ENCODE assay signal across 25 cellular contexts in genomic region chr13:46531953-46532352, GRCh38. TPM values are rescaled to one million over a fixed set of nuclear protein-coding genes. Genes with fewer than 3 reads are reported as not detected.
DNase-seq lines count a peak whose midpoint lies in the region; ATAC-seq, FAIRE-seq and TF ChIP-seq lines count a peak whose summit lies in the region.
"Had no signal": no experiment of that assay in that cellular context is flagged by ENCODE, and none has a peak within 500 bp of the region (broad histone marks: within the 10 kb centered on the region; RNA-seq: fewer than 3 reads in every experiment).

No MANE protein-coding gene starts in this region.

- no peak for TF ChIP-seq RAD21 in K562 (CRISPR knock-in tag; conservative IDR thresholded peaks at IDR 0.05 in 1 of 2, IDR thresholded peaks at IDR 0.05 in 1 of 2)

- no peaks in the 10 kb centered on the region for H3K23me2 ChIP-seq in H9 (ENCODE audit: insufficient read length, low read depth, low read length, poor library complexity, severe bottlenecking)

- H2BK12ac ChIP-seq in H9 (ENCODE audit: insufficient read length, low read depth, low read length): no peak overlapping the region

- TF ChIP-seq POLR2A in GM12891 (IDR thresholded peaks at IDR 0.05; ENCODE audit: low read depth, low read length): no peak
- TF ChIP-seq POLR2A in K562 (conservative IDR thresholded peaks at IDR 0.05): no peak

- H3K36me3 ChIP-seq in A673 (ENCODE audit: insufficient read depth, low read length, poor library complexity, severe bottlenecking) (no peaks in the 10 kb centered on the region), K562 (ENCODE audit: control insufficient read depth, insufficient read depth, low read length) (no peaks in the 10 kb centered on the region)
- H3K36me3 ChIP-seq: BE2C, breast epithelium, gastrocnemius medialis had no signal

- H3K4me1 ChIP-seq in A673 (ENCODE audit: insufficient read depth, low read length, poor library complexity, severe bottlenecking) (peaks cover 32% of the 10 kb centered on the region), K562 (replicated peaks in 1 of 2; ENCODE audit: control insufficient read depth in 2 of 2, insufficient read depth in 2 of 2, low read length in 2 of 2) (peaks cover 0 to 2% of the 10 kb centered on the region in 2 experiments; a peak in 3 of 5 replicates), H9 (ENCODE audit: insufficient read depth, low read length) (no peaks in the 10 kb centered on the region)
- H3K4me1 ChIP-seq: breast epithelium, psoas muscle, testis had no signal

- no peak overlapping the region for H2BK20ac ChIP-seq in H9 (ENCODE audit: low read depth, low read length, poor library complexity, severe bottlenecking)

- BruUV-seq in A673 (replicated peaks; lab: Mats Ljungman, UMichigan): no TSS peak
- BruUV-seq in K562 (replicated peaks; lab: Mats Ljungman, UMichigan): no TSS peak

- H3K4me2 ChIP-seq in K562 (ENCODE audit: insufficient read depth, low read length) (no peak overlapping the region), H9 (ENCODE audit: insufficient read depth, insufficient read length, low read length) (no peak overlapping the region)

- H2BK15ac ChIP-seq in H9 (ENCODE audit: low read depth, low read length): no peak overlapping the region

- H3K9me3 ChIP-seq in A673 (ENCODE audit: low read depth, low read length, poor library complexity, severe bottlenecking) (no peaks in the 10 kb centered on the region), K562 (replicated peaks; ENCODE audit: control insufficient read depth, insufficient read depth, low read depth, low read length) (no peaks in the 10 kb centered on the region), H9 (ENCODE audit: control insufficient read depth, low read depth, low read length) (no peaks in the 10 kb centered on the region)
- H3K9me3 ChIP-seq: BE2C, breast epithelium, gastrocnemius medialis, psoas muscle, testis had no signal

- H4K8ac ChIP-seq in H9 (replicated peaks; ENCODE audit: insufficient read length, low read depth, low read length): no peak overlapping the region

- H3K27me3 Mint-ChIP-seq in H9 (ENCODE audit: low read depth): no peaks in the 10 kb centered on the region; the same call in 1 of the 2 replicates
- peaks cover 2% of the 10 kb centered on the region for H3K27me3 Mint-ChIP-seq in activated CD4-positive, alpha-beta memory T cell treated with anti-CD3 and anti-CD28 coated beads for 36 hours

- H3K4me3 Mint-ChIP-seq in H9: no peak overlapping the region
- H3K4me3 Mint-ChIP-seq in activated CD4-positive, alpha-beta memory T cell treated with anti-CD3 and anti-CD28 coated beads for 36 hours: no peak overlapping the region
- H3K4me3 Mint-ChIP-seq: activated naive CD8-positive, alpha-beta T cell treated with anti-CD3 and anti-CD28 coated beads, Interleukin-2, amount 10 ng/mL, durations not matched to agents 7 days and 5 days; activated T-cell treated with anti-CD3 and anti-CD28 coated beads, Interleukin-2, amount 50 U/mL, for 72 hours; natural killer cell had no signal

- H3K23ac ChIP-seq in H9 (ENCODE audit: insufficient read length, low read depth, low read length): no peak overlapping the region

- POLR2A ChIA-PET in A673 (lab: Charles Lee; ENCODE audit: low non-redundant PET) (no interaction called here), K562 (lab: Yijun Ruan, JAX) (interaction anchor here (0.6 kb wide), 1 partner anchor 481 kb away, joined by 4 read pairs; no protein-coding TSS in a partner anchor)
- POLR2A ChIA-PET in activated CD4-positive, alpha-beta memory T cell treated with anti-CD3 and anti-CD28 coated beads for 36 hours (lab: Charles Lee): no interaction called here

- DNase-seq in A673 (ENCODE audit: low spot score) (no peak), GM12891 (ENCODE audit: insufficient read length, low spot score) (no peak), K562 (ENCODE audit: extremely low read depth in 1 of 4, low spot score in 3 of 4) (peak in 2 of 4 experiments; percentile 1 to 7), occipital lobe (lab: John Stamatoyannopoulos, UW) (no peak), LoVo (ENCODE audit: low spot score) (no peak), H9 (no peak)
- no peak for DNase-seq in activated CD4-positive, alpha-beta memory T cell treated with anti-CD3 and anti-CD28 coated beads for 36 hours
- DNase-seq: activated CD4-positive, alpha-beta T cell treated with anti-CD3 and anti-CD28 coated beads, Interleukin-2, amount 50 U/mL, for 4 hours; activated naive CD8-positive, alpha-beta T cell treated with anti-CD3 and anti-CD28 coated beads, Interleukin-2, amount 10 ng/mL, durations not matched to agents 7 days and 5 days; activated T-cell treated with anti-CD3 and anti-CD28 coated beads, Interleukin-2, amount 50 U/mL, for 72 hours; BE2C; gastrocnemius medialis; GF-D8; H7; mesendoderm; natural killer cell; NCI-H1694 treated with DMSO at 0.1 percent for 48 hours; NCI-H446 treated with DMSO at 0.1 percent for 48 hours; psoas muscle; stimulated activated CD8-positive, alpha-beta memory T cell treated with anti-CD3 and anti-CD28 coated beads, Interleukin-4, amount 100 ng/mL, for 48 hours; testis had no signal

- no peaks in the 10 kb centered on the region for H3K79me2 ChIP-seq in K562 (ENCODE audit: control insufficient read depth, insufficient read depth, low read length)
- no peaks in the 10 kb centered on the region for H3K79me2 ChIP-seq in H9 (ENCODE audit: insufficient read depth, low read length)

- WGBS in K562 (ENCODE audit: insufficient coverage, low coverage, missing lambda C conversion rate): 0% methylated on average over 2 of the region's 3 CpGs
- no CpG with 5 or more reads among the region's 3 CpGs for WGBS in H9 (ENCODE audit: extremely low coverage, insufficient read length, low lambda C conversion rate)

- in situ Hi-C loops in K562 (cut with MboI): no loop called here

- no peaks in the 10 kb centered on the region for H3K79me1 ChIP-seq in H9 (ENCODE audit: insufficient read depth, low read depth, low read length, poor library complexity, severe bottlenecking)

- no peak overlapping the region for H4K91ac ChIP-seq in H9 (ENCODE audit: insufficient read length, low read depth, low read length)

- CTCF ChIA-PET in A673 (lab: Charles Lee): no interaction called here
- CTCF ChIA-PET in K562 (lab: Yijun Ruan, JAX; ENCODE audit: low intra/inter-chr PET ratio): interaction anchor here (0.6 kb wide), 1 partner anchor 177 kb away, joined by 3 read pairs; no protein-coding TSS in a partner anchor
- CTCF ChIA-PET in activated CD4-positive, alpha-beta memory T cell treated with anti-CD3 and anti-CD28 coated beads for 36 hours (lab: Charles Lee): interaction anchor here (3.4 kb wide), 1 partner anchor 20 kb away, joined by 21 read pairs; no protein-coding TSS in a partner anchor

- TF ChIP-seq EP300 in K562 (IDR thresholded peaks at IDR 0.05; ENCODE audit: low read length): no peak

- peak overlapping the region; percentile 60; the same call in 1 of the 2 replicates for H2AFZ ChIP-seq in K562 (ENCODE audit: low read depth, low read length)
- no peak overlapping the region for H2AFZ ChIP-seq in H9 (ENCODE audit: low read length)

- intact Hi-C loops in A673 (cut with micrococcal nuclease; ENCODE audit: unreplicated experiment) (no loop called here), K562 (cut with micrococcal nuclease) (no loop called here)
- intact Hi-C loops in activated CD4-positive, alpha-beta memory T cell treated with anti-CD3 and anti-CD28 coated beads for 36 hours (cut with micrococcal nuclease): no loop called here

- peak; percentile 44 for ATAC-seq in HG03135 (IDR thresholded peaks at IDR 0.05; ENCODE audit: unreplicated experiment)
- no peak for ATAC-seq in K562
- ATAC-seq: gastrocnemius medialis, natural killer cell, psoas muscle had no signal

- H3K9me3 Mint-ChIP-seq in H9: no peaks in the 10 kb centered on the region
- no peaks in the 10 kb centered on the region for H3K9me3 Mint-ChIP-seq in activated CD4-positive, alpha-beta memory T cell treated with anti-CD3 and anti-CD28 coated beads for 36 hours
- H3K9me3 Mint-ChIP-seq: activated naive CD8-positive, alpha-beta T cell treated with anti-CD3 and anti-CD28 coated beads, Interleukin-2, amount 10 ng/mL, durations not matched to agents 7 days and 5 days; activated T-cell treated with anti-CD3 and anti-CD28 coated beads, Interleukin-2, amount 50 U/mL, for 72 hours; natural killer cell had no signal

- no peaks in the 10 kb centered on the region for H3K9me1 ChIP-seq in K562 (ENCODE audit: control insufficient read depth, insufficient read depth, low read length)

- H2AK5ac ChIP-seq in H9 (ENCODE audit: insufficient read length, low read length): no peak overlapping the region

- H4K20me1 ChIP-seq in K562 (replicated peaks; ENCODE audit: control insufficient read depth, insufficient read depth, low read length): no peaks in the 10 kb centered on the region
- no peaks in the 10 kb centered on the region for H4K20me1 ChIP-seq in H9 (ENCODE audit: control insufficient read depth, insufficient read depth, insufficient read length)

- H4K5ac ChIP-seq in H9 (ENCODE audit: insufficient read length, low read depth, low read length): no peak overlapping the region

- TF ChIP-seq CTCF in A673 (conservative IDR thresholded peaks at IDR 0.05; ENCODE audit: low read depth, low read length): no peak
- TF ChIP-seq CTCF in K562 (IDR thresholded peaks at IDR 0.05 in 2 of 3, conservative IDR thresholded peaks at IDR 0.05 in 1 of 3; ENCODE audit: insufficient read depth in 2 of 3, low read depth in 1 of 3, low read length in 3 of 3): no peak
- TF ChIP-seq CTCF in H9 (conservative IDR thresholded peaks at IDR 0.05): no peak

- no peak overlapping the region for H3K56ac ChIP-seq in H9 (ENCODE audit: insufficient read length, low read depth, low read length)

- H3K4ac ChIP-seq in H9 (ENCODE audit: low read depth, low read length): no peak overlapping the region

- no peak overlapping the region for H3K4me3 ChIP-seq in A673 (ENCODE audit: low read depth, low read length, poor library complexity, severe bottlenecking)
- no peak overlapping the region for H3K4me3 ChIP-seq in K562
- H3K4me3 ChIP-seq: breast epithelium, gastrocnemius medialis, psoas muscle, testis had no signal

- H3K27ac ChIP-seq in A673 (ENCODE audit: low read depth, low read length, poor library complexity, severe bottlenecking) (peak overlapping the region; percentile 64), K562 (ENCODE audit: extremely low read depth, low read depth, low read length) (no peak overlapping the region), H9 (ENCODE audit: insufficient read length, low read depth, low read length) (no peak overlapping the region)
- H3K27ac ChIP-seq: breast epithelium, epithelial cell of prostate, gastrocnemius medialis, psoas muscle, testis had no signal

- no peaks in the 10 kb centered on the region for H3K27me3 ChIP-seq in A673 (replicated peaks; ENCODE audit: insufficient read depth, low read depth, low read length, poor library complexity)
- peaks cover 0 to 4% of the 10 kb centered on the region in 2 experiments; a peak in 1 of 5 replicates for H3K27me3 ChIP-seq in K562 (ENCODE audit: control insufficient read depth in 2 of 2, insufficient read depth in 2 of 2, low read length in 2 of 2)
- H3K27me3 ChIP-seq in H9 (ENCODE audit: insufficient read depth, low read length): no peaks in the 10 kb centered on the region
- H3K27me3 ChIP-seq: BE2C, breast epithelium, gastrocnemius medialis, testis had no signal

- no peak overlapping the region for H3K27ac Mint-ChIP-seq in H9
- no peak overlapping the region for H3K27ac Mint-ChIP-seq in activated CD4-positive, alpha-beta memory T cell treated with anti-CD3 and anti-CD28 coated beads for 36 hours
- H3K27ac Mint-ChIP-seq: activated naive CD8-positive, alpha-beta T cell treated with anti-CD3 and anti-CD28 coated beads, Interleukin-2, amount 10 ng/mL, durations not matched to agents 7 days and 5 days; activated T-cell treated with anti-CD3 and anti-CD28 coated beads, Interleukin-2, amount 50 U/mL, for 72 hours; natural killer cell had no signal

- no peaks in the 10 kb centered on the region for H3K36me3 Mint-ChIP-seq in H9 (ENCODE audit: insufficient read depth in 1 of 3, low read depth in 3 of 3)
- no peaks in the 10 kb centered on the region for H3K36me3 Mint-ChIP-seq in activated CD4-positive, alpha-beta memory T cell treated with anti-CD3 and anti-CD28 coated beads for 36 hours
- H3K36me3 Mint-ChIP-seq: activated naive CD8-positive, alpha-beta T cell treated with anti-CD3 and anti-CD28 coated beads, Interleukin-2, amount 10 ng/mL, durations not matched to agents 7 days and 5 days; natural killer cell had no signal

- no peak overlapping the region for H3K18ac ChIP-seq in H9 (ENCODE audit: insufficient read length, low read depth, low read length)

- FAIRE-seq in GM12891 (lab: Jason Lieb, UNC) (peak; percentile 16), K562 (lab: Jason Lieb, UNC) (no peak)
- FAIRE-seq: D721Med had no signal

- no peak overlapping the region for H2BK120ac ChIP-seq in H9 (ENCODE audit: low read depth, low read length, poor library complexity, severe bottlenecking)

- H3K14ac ChIP-seq in H9 (ENCODE audit: insufficient read depth, low read length): no peak overlapping the region

- no peaks in the 10 kb centered on the region for H3K4me1 Mint-ChIP-seq in H9
- peaks cover 14% of the 10 kb centered on the region for H3K4me1 Mint-ChIP-seq in activated CD4-positive, alpha-beta memory T cell treated with anti-CD3 and anti-CD28 coated beads for 36 hours (ENCODE audit: low read depth)
- H3K4me1 Mint-ChIP-seq: activated naive CD8-positive, alpha-beta T cell treated with anti-CD3 and anti-CD28 coated beads, Interleukin-2, amount 10 ng/mL, durations not matched to agents 7 days and 5 days; natural killer cell had no signal

- H3K9ac ChIP-seq in K562 (ENCODE audit: insufficient read depth in 1 of 2, low read depth in 2 of 2, low read length in 2 of 2) (no peak overlapping the region), H9 (ENCODE audit: extremely low read depth, insufficient read length, low read length) (no peak overlapping the region)

- H2BK5ac ChIP-seq in H9 (ENCODE audit: insufficient read length, low read length): no peak overlapping the region

- H3T11ph ChIP-seq in H9 (ENCODE audit: low read length): no peak overlapping the region

RNA-seq across cellular contexts. Expression of gene LRCH1, which starts 21.0 kb away (rescaled TPM):
- total RNA-seq in A673 (2021) (25.3 and 26.9 TPM in 2 replicates), K562 (2014; rRNA removed) (2.5 and 3.2 TPM in 2 replicates), K562 (2014; rRNA removed; fragmentation: Illumina TruSeq; extraction: Trizol) (3.7 and 4.3 TPM in 2 replicates), K562 (2015; rRNA removed; fragmentation: Illumina TruSeq; extraction: Trizol) (3.9 and 4.2 TPM in 2 replicates), K562 (2021) (5.7 and 6.5 TPM in 2 replicates), occipital lobe (21.4 TPM), H9 (2021) (8.0 and 8.5 TPM in 2 replicates)
- polyA plus RNA-seq in GM12891 (2012; ENCODE audit: low read depth, missing spikeins): 19.9 TPM
- 23.7 and 30.0 TPM in 2 replicates for total RNA-seq in K562 (2011; cell fraction: chromatin; rRNA removed; ENCODE audit: low replicate concordance)
- total RNA-seq in K562 (2011; cell fraction: nucleolus; rRNA removed): 7.5 and 8.8 TPM in 2 replicates
- 12.5 and 16.9 TPM in 2 replicates for total RNA-seq in K562 (2011; cell fraction: nucleoplasm; rRNA removed)
- polyA plus RNA-seq in K562 (2011; rRNA removed) (5.2 and 6.8 TPM in 2 replicates), K562 (2014; fragmentation: Illumina TruSeq; extraction: Trizol) (4.1 and 4.7 TPM in 2 replicates), K562 (2014; fragmentation: Nextera tagmentation; extraction: Ambion mirVana) (1 to 10 TPM; 1.1 to 1.2 TPM), K562 (2014; rRNA removed) (3.3 TPM in 2 replicates)
- polyA plus RNA-seq in K562 (2011; cell fraction: cytosol; rRNA removed): 1.7 and 2.8 TPM in 2 replicates
- polyA plus RNA-seq in K562 (2011; cell fraction: nucleus; rRNA removed): 7.5 and 9.0 TPM in 2 replicates
- 2.7 and 2.9 TPM in 2 replicates for polyA plus RNA-seq in K562 (2012)
- polyA minus RNA-seq in K562 (2011; rRNA and poly(A)+ RNA removed): 13.6 and 15.7 TPM in 2 replicates
- 2.8 and 3.1 TPM in 2 replicates for polyA minus RNA-seq in K562 (2011; cell fraction: cytosol; rRNA and poly(A)+ RNA removed)
- polyA minus RNA-seq in K562 (2011; cell fraction: nucleus; rRNA and poly(A)+ RNA removed): 15.1 and 26.7 TPM in 2 replicates
- 10 to 100 TPM; 16.9 to 17.9 TPM for total RNA-seq in activated CD4-positive, alpha-beta memory T cell treated with anti-CD3 and anti-CD28 coated beads for 36 hours
